ENCODE assay signal across 8 cellular contexts in the genomic region with DNA sequence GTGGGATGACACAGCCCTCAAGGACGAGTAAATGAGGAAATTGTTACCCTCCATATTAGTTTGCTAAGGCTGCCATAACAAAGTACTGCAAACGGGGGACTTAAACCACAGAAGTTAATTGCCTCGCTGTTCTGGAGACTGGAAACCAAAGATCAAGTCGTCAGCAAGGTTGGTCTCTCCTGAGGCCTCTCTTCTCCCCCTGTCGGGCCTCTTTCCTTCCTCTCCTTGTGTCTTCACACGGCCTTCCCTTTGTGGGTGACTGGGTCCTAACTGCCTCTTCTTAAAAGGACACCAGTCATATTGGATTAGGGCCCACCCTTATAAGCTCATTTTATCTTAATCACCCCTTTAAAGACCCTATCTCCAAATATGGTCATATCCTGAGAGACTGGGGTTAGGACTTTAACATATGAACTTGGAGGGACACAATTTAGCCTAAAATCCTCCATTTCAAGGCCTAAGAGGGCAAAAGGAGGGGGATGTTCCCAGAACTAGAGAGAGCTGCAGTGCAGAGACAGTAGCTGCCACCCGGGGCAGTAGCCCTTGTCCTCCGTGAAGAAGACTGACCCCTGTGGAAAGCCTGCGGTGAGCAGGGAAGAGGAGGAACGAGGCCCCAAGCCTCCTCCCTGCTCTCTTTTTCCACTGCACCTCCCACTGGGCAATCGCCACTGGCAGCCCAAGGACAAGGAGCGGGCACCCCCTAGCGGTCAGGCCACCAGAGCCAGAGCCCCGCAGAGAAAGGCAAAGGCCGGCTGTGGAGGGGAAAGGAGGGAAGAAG.
DNase-seq lines count a peak whose midpoint lies in the region; ATAC-seq lines count a peak whose summit lies in the region.

No MANE protein-coding gene starts in this region.

- ATAC-seq in GM18867 (IDR thresholded peaks at IDR 0.05; ENCODE audit: unreplicated experiment) (peak; percentile 97), HG03066 (IDR thresholded peaks at IDR 0.05; ENCODE audit: low read depth, unreplicated experiment) (peak; percentile 93)

- DNase-seq in AG08395 (ENCODE audit: low spot score) (peak; percentile 80), NCI-H510A treated with DMSO at 0.1 percent for 48 hours (lab: John Stamatoyannopoulos, UW) (peak; percentile 69), medulla oblongata (ENCODE audit: extremely low spot score) (peak; percentile 88)
- DNase-seq in activated CD4-positive, alpha-beta T cell treated with anti-CD3 and anti-CD28 coated beads, Interleukin-2, amount 50 U/mL, for 4 hours = peak; percentile 46 to 52
- peak; percentile 5 for DNase-seq in effector CD8-positive, alpha-beta T cell (lab: John Stamatoyannopoulos, UW)
- peak; percentile 1 to 10 for DNase-seq in stimulated activated CD8-positive, alpha-beta memory T cell treated with anti-CD3 and anti-CD28 coated beads, Interleukin-15, amount 100 ng/mL, for 4 hours (ENCODE audit: low read depth in 2 of 2)

Comparison
In these comparisons a context has a peak if more than half of its experiments do, and no peak if none do; other contexts are left out.
1. Peak in every context shown above with its lines: DNase-seq and ATAC-seq.
2. DNase-seq: peak in every context shown above with its lines; median percentile 88 in medulla oblongata; 80 in AG08395; 69 in NCI-H510A treated with DMSO at 0.1 percent for 48 hours; 49 in activated CD4-positive, alpha-beta T cell treated with anti-CD3 and anti-CD28 coated beads, Interleukin-2, amount 50 U/mL, for 4 hours; 6 in stimulated activated CD8-positive, alpha-beta memory T cell treated with anti-CD3 and anti-CD28 coated beads, Interleukin-15, amount 100 ng/mL, for 4 hours; 5 in effector CD8-positive, alpha-beta T cell.